Comparison of ENCODE assay signal across 24 cellular contexts in the genomic region with DNA sequence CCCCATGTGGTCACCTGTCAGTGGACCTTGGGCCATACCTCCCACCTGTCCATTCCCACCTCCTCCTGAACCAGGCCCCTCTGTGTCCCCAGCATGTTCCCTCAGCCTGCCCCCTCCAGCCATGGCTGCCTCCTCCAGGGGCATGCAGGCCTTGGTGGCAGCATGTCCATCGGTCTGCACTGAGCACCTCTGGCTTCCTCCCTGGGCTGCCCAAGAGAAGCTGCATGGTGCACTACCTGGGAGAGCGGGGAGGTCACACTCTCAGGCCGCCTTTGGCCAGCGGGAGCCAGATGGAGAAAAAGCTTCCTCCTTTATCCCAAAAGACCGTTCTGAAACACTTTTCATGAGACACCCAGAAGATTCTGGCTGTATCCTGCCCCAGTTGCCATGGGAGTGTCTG.
"Had no signal": no experiment of that assay in that cellular context is flagged by ENCODE, and none has a peak within 500 bp of the region (broad histone marks: within the 10 kb centered on the region; RNA-seq: fewer than 3 reads in every experiment).

No MANE protein-coding gene starts in this region.

- ATAC-seq: Panc1, PC-3, Right ventricle myocardium inferior, SK-N-SH treated with all-trans-retinoic acid at 6 μM for 48 hours had no signal

- H3K9me3 ChIP-seq: MG63, SJCRH30 had no signal

- H3K4me3 ChIP-seq: MG63, SJCRH30 had no signal

- H3K27me3 ChIP-seq: MG63, SJCRH30 had no signal

- H3K27ac ChIP-seq: SJCRH30 had no signal

- H3K36me3 ChIP-seq: MG63, SJCRH30 had no signal

- H3K4me1 ChIP-seq: SJCRH30 had no signal

- DNase-seq: IMR-90, Karpas-422, KG1, MG63, NCI-H1092, NCI-H1105 treated with DMSO at 0.1 percent for 48 hours, NCI-H1417 treated with DMSO at 0.1 percent for 48 hours, NCI-H146, NCI-H1694 treated with DMSO at 0.1 percent for 48 hours, NCI-H1930, NCI-H2081, NCI-H2107, NCI-H2227 treated with DMSO at 0.1 percent for 48 hours, NCI-H446, NCI-H510A, NCI-H524 treated with DMSO at 0.1 percent for 48 hours, NCI-H69, NCI-H774, PC-3, SHP77 treated with DMSO at 0.1 percent for 48 hours, SJCRH30 had no signal
